Comparison of ENCODE assay signal across 8 cellular contexts in the genomic region with DNA sequence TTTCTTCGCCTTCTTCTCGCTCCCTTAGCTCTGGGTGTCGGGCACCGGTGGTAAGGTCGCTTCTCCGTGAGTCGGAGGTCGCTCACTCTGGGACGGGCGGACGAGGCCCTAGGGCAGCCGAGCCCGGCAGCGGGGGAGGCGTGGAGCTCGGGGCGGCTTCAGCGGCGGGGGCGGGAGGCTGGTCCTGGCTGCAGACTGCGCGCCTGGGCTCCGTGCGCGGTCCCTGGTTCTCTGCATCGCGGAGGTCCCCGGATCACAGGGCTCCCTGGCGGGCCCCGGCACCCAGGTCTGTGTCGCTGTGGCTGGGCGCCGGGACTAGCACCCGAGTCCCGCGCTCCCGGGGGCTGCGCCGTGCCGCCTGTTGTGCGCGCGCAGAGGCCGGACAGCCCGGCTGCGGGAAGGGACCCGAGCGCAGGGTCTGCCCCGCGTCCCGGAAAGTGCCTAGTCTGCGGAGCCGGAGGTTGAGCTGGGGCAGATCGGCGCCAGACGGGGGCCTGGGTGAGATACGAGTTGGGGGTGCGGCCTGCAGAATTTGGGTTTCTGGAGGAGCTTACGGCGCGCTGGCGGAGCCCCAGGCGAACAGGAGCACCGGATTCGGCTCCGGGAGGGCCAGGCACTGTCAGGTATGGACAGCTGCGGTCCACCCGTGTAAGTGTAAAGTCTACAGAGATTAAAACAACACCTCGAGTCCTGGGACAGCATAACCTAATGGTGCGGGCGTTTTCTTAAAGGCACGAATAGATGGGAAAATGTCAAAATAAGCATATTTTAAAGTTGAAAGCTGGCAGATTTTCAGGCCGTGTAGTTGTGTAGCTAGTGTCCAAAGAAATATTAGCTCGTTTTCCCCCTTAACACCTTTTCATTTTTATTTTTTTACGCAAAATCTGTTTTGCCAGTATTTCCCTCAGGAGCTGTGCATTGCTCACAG. TPM values are rescaled to one million over a fixed set of nuclear protein-coding genes. Genes with fewer than 3 reads are reported as not detected.
DNase-seq lines count a peak whose midpoint lies in the region; ATAC-seq and TF ChIP-seq lines count a peak whose summit lies in the region.

No MANE protein-coding gene starts in this region.

- ATAC-seq in GM18870 (IDR thresholded peaks at IDR 0.05; ENCODE audit: unreplicated experiment) (peak; percentile 28), HG03097 (IDR thresholded peaks at IDR 0.05; ENCODE audit: low FRiP score, unreplicated experiment) (peak; percentile 29)

- H3K9me3 Mint-ChIP-seq in chondrocyte (ENCODE audit: low read depth) = no peaks in the 10 kb centered on the region

- peaks cover 4% of the 10 kb centered on the region for H3K36me3 Mint-ChIP-seq in chondrocyte (ENCODE audit: low read depth)

- H3K4me1 Mint-ChIP-seq in chondrocyte (ENCODE audit: low read depth) = peaks cover 63% of the 10 kb centered on the region

- TF ChIP-seq CTCF in AG04449 (IDR thresholded peaks at IDR 0.05; ENCODE audit: insufficient read depth, low read length, missing control alignments) (no peak), chondrocyte (IDR thresholded peaks at IDR 0.05) (peak; percentile 62), lower leg skin (IDR thresholded peaks at IDR 0.05) (no peak)

- H3K4me3 ChIP-seq in AG04449 (ENCODE audit: low read depth, low read length) (peak overlapping the region; percentile 83), SJSA1 (peak overlapping the region; percentile 78), lower leg skin (ENCODE audit: low read depth, poor library complexity, severe bottlenecking) (peak overlapping the region; percentile 94)

- H3K27ac ChIP-seq in SJSA1 = peak overlapping the region; percentile 97

- H3K27me3 Mint-ChIP-seq in chondrocyte (ENCODE audit: low read depth) = no peaks in the 10 kb centered on the region

- TF ChIP-seq POLR2A in lower leg skin (IDR thresholded peaks at IDR 0.05) = no peak

- H3K27me3 ChIP-seq in SJSA1 (replicated peaks) = no peaks in the 10 kb centered on the region

- H3K36me3 ChIP-seq in SJSA1 = peaks cover 36% of the 10 kb centered on the region

- H3K4me3 Mint-ChIP-seq in chondrocyte (ENCODE audit: unreplicated experiment) = peak overlapping the region; percentile 81

- peaks cover 34% of the 10 kb centered on the region for H3K4me1 ChIP-seq in SJSA1 (replicated peaks)

- POLR2A ChIA-PET in AG04449 (lab: Yijun Ruan, JAX) = interaction anchor here (0.6 to 3.2 kb wide), 31 partner anchors 9 to 397 kb away, joined by 3 to 14 read pairs (median 5); no protein-coding TSS in a partner anchor

- no peaks in the 10 kb centered on the region for H3K9me3 ChIP-seq in SJSA1 (replicated peaks)

- CTCF ChIA-PET in AG04449 (lab: Yijun Ruan, JAX) = interaction anchor here (0.6 to 3.7 kb wide), 38 partner anchors 11 to 377 kb away, joined by 3 to 28 read pairs (median 4); no protein-coding TSS in a partner anchor

- H3K27ac Mint-ChIP-seq in chondrocyte (ENCODE audit: unreplicated experiment) = peak overlapping the region; percentile 93

- 1% methylated on average over 17 to 30 of the region's 75 CpGs for WGBS in lower leg skin, 2 donors

- DNase-seq in AG04449 (ENCODE audit: low read depth, low spot score) (no peak), SJSA1 (ENCODE audit: low read depth in 1 of 2, low spot score in 2 of 2) (peak; percentile 45 to 54), chondrocyte (ENCODE audit: low spot score) (no peak), lower leg skin (ENCODE audit: low spot score in 2 of 2) (peak; percentile 37 to 94), NCI-H774 (lab: John Stamatoyannopoulos, UW) (no peak)
- DNase-seq in stimulated activated CD8-positive, alpha-beta memory T cell treated with anti-CD3 and anti-CD28 coated beads, Interleukin-4, amount 100 ng/mL, for 1 hour (ENCODE audit: low read depth in 2 of 2, low spot score in 1 of 2) = peak; percentile 3 to 5

- intact Hi-C loops in lower leg skin (cut with DNase I; ENCODE audit: low total_unique reads) = no loop called here

RNA-seq across cellular contexts. Expression of a gene that starts 0.7 kb away (rescaled TPM):
- total RNA-seq in SJSA1 (2014; rRNA removed; shearing (Covaris generic)) = 87.3 and 108 TPM in 2 replicates
- total RNA-seq in chondrocyte (105 to 135 TPM (median 131 TPM) in 3 replicates), lower leg skin (100 to 1,000 TPM; 144 to 203 (median 152) TPM)

Comparison
In these comparisons a context has a peak if more than half of its experiments do, and no peak if none do; other contexts are left out.
1. DNase-seq: peak in SJSA1 (2 of 2), lower leg skin (2 of 2) and stimulated activated CD8-positive, alpha-beta memory T cell treated with anti-CD3 and anti-CD28 coated beads, Interleukin-4, amount 100 ng/mL, for 1 hour (2 of 2); none in AG04449 (single experiment), chondrocyte (single experiment) and NCI-H774 (single experiment).
2. Peak in every context shown above with its lines, with median percentiles within 50 percentile points of each other: H3K4me3 ChIP-seq.